8 cellular contexts compared by ENCODE assay signal in the genomic region with DNA sequence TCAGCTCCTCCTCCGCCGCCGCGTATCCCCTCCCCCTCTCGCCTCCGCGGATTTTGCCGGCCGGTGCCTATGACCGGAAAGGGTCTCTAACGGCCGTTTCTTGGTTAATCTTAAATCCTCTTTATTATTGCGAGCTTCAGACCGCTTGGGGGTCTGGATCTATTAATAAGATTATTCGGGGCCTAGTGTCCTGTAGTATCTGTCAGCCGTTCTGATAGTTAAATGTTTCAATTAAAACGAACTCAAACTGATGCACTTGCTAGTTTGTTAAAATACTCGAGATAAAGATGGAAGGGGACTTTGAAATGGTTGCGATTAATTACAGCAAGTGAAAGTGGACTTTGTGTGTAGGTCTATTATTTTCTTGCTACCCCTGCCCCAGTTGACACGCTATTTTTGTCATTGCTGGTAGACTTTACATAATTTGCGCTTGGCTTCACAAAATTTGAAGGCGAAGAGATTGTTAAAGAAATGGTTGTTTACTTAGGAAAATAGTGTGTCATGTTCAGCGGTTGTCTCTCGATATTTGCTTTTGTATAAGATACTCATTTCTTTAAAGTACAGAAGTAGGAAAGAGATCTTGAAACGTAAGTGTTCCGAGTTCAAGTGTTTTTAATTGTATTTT. TPM values are rescaled to one million over a fixed set of nuclear protein-coding genes. Genes with fewer than 3 reads are reported as not detected.
A peak's percentile ranks its signal among the peaks of the same experiment; 100 is the strongest.
DNase-seq lines count a peak whose midpoint lies in the region; ATAC-seq lines count a peak whose summit lies in the region.

No MANE protein-coding gene starts in this region.

- H3K36me3 ChIP-seq in MG63 = peaks cover 62% of the 10 kb centered on the region

- ATAC-seq in right cardiac atrium = peak in 1 of 2 donors; percentile 60
- peak; percentile 48 for ATAC-seq in sciatic nerve
- ATAC-seq in HG03565 (IDR thresholded peaks at IDR 0.05; ENCODE audit: unreplicated experiment) = no peak
- ATAC-seq in GM21786 (IDR thresholded peaks at IDR 0.05; ENCODE audit: unreplicated experiment) = no peak

- no peaks in the 10 kb centered on the region for H3K9me3 ChIP-seq in MG63
- H3K9me3 ChIP-seq in right cardiac atrium (ENCODE audit: control insufficient read depth, low read length) = no peaks in the 10 kb centered on the region

- H3K27me3 ChIP-seq in MG63 = no peaks in the 10 kb centered on the region
- no peaks in the 10 kb centered on the region for H3K27me3 ChIP-seq in right cardiac atrium (ENCODE audit: control insufficient read depth, insufficient read depth)

- peak; percentile 20 for DNase-seq in NCI-H1436 (lab: John Stamatoyannopoulos, UW)
- DNase-seq in NCI-H1436 treated with DMSO at 0.1 percent for 48 hours (lab: John Stamatoyannopoulos, UW) = no peak
- DNase-seq in MG63 = peak; percentile 80
- peak; percentile 52 for DNase-seq in activated gamma-delta T cell treated with anti-CD3 and anti-CD28 coated beads, Interleukin-2, amount 50 U/mL, for 16 hours (ENCODE audit: low read depth)
- peak in 2 of 3 donors; percentile 85 to 87 for DNase-seq in right cardiac atrium
- peak; percentile 89 for DNase-seq in sciatic nerve (ENCODE audit: low spot score)

- H3K4me3 ChIP-seq in MG63 (peak overlapping the region; percentile 91), right cardiac atrium (ENCODE audit: low read length) (peak overlapping the region; percentile 99)

- peak overlapping the region; percentile 95 for H3K27ac ChIP-seq in right cardiac atrium (ENCODE audit: low read length)

- intact Hi-C loops in right cardiac atrium (cut with DNase I) = no loop called here
- intact Hi-C loops in sciatic nerve (cut with DNase I) = no loop called here

- H3K4me1 ChIP-seq in right cardiac atrium (ENCODE audit: control insufficient read depth, insufficient read depth, low read length) = no peaks in the 10 kb centered on the region

- WGBS in right cardiac atrium = under 1% methylated on average over 26 of the region's 26 CpGs

RNA-seq across cellular contexts. Expression of a gene that starts 0.8 kb away (rescaled TPM):
- 83.7 and 124 TPM in 2 replicates for total RNA-seq in MG63 (2014; rRNA removed; shearing (Covaris generic); ENCODE audit: low replicate concordance)
- total RNA-seq in right cardiac atrium (100 to 1,000 TPM; 162 to 204 (median 178) TPM), sciatic nerve (375 TPM)
- 91.2 TPM for polyA plus RNA-seq in right cardiac atrium

RNA-seq across cellular contexts. Expression of a gene that starts 1.7 kb away (rescaled TPM):
- 52.3 and 55.3 TPM in 2 replicates for total RNA-seq in MG63 (2014; rRNA removed; shearing (Covaris generic); ENCODE audit: low replicate concordance)
- 10 to 100 TPM; 28.6 to 47.4 (median 31.3) TPM for total RNA-seq in right cardiac atrium
- polyA plus RNA-seq in right cardiac atrium = 12.7 TPM
- 63.0 TPM for total RNA-seq in sciatic nerve

RNA-seq across cellular contexts. Expression of a gene that starts 44.9 kb away (rescaled TPM):
- 29.4 and 32.0 TPM in 2 replicates for total RNA-seq in MG63 (2014; rRNA removed; shearing (Covaris generic); ENCODE audit: low replicate concordance)
- total RNA-seq in right cardiac atrium (1 to 10 TPM; 4.2 to 5.9 (median 5.4) TPM), sciatic nerve (15.3 TPM)
- 3.9 TPM for polyA plus RNA-seq in right cardiac atrium

RNA-seq across cellular contexts. Expression of a gene that starts 52.1 kb away (rescaled TPM):
- total RNA-seq in MG63 (2014; rRNA removed; shearing (Covaris generic); ENCODE audit: low replicate concordance) = 0.72 and 1.1 TPM in 2 replicates
- total RNA-seq in right cardiac atrium = 1 to 10 TPM; 3.8 to 6.0 (median 5.7) TPM
- polyA plus RNA-seq in right cardiac atrium = 6.2 TPM
- total RNA-seq in sciatic nerve = 2.2 TPM
